Comparison of ENCODE assay signal across 8 cellular contexts in genomic region chr19:15555759-15556633, GRCh38. TPM values are rescaled to one million over a fixed set of nuclear protein-coding genes. Genes with fewer than 3 reads are reported as not detected.
DNase-seq lines count a peak whose midpoint lies in the region; ATAC-seq and TF ChIP-seq lines count a peak whose summit lies in the region.

No MANE protein-coding gene starts in this region.

- no peaks in the 10 kb centered on the region for H3K79me2 ChIP-seq in PC-9 (ENCODE audit: low read depth)

- peaks cover 12% of the 10 kb centered on the region for H3K4me1 ChIP-seq in PC-9 (replicated peaks; ENCODE audit: insufficient read depth)
- H3K4me1 ChIP-seq in muscle layer of duodenum (ENCODE audit: control insufficient read depth in 1 of 2, insufficient read depth in 2 of 2, low read length in 2 of 2): peaks cover 3 to 14% of the 10 kb centered on the region in 2 donors

- H4K20me1 ChIP-seq in PC-9 (ENCODE audit: insufficient read depth): no peaks in the 10 kb centered on the region

- CTCF ChIA-PET in PC-9 (lab: Charles Lee): interaction anchor here (0.6 to 1.0 kb wide), 9 partner anchors 9 to 464 kb away, joined by 3 to 15 read pairs (median 4); partner anchors contain the start of genes AKAP8L and PGLYRP2

- H3K27ac ChIP-seq in PC-9 (no peak overlapping the region), muscle layer of duodenum (ENCODE audit: low read length) (no peak overlapping the region)

- peaks cover 9% of the 10 kb centered on the region; the same call in 1 of the 2 replicates for H3F3A ChIP-seq in PC-9 (ENCODE audit: insufficient read depth, low read depth)

- peak overlapping the region; percentile 89 for H3K4me2 ChIP-seq in PC-9

- in situ Hi-C loops in KBM-7 (cut with MboI; ENCODE audit: low pct_unique_long_range_greater_than_20kb, low sequenced_read_pairs): no loop called here

- no peaks in the 10 kb centered on the region for H3K9me2 ChIP-seq in PC-9 (ENCODE audit: insufficient read depth)

- peak; percentile 61 for ATAC-seq in GM21526 (IDR thresholded peaks at IDR 0.05; ENCODE audit: low FRiP score, unreplicated experiment)
- peak; percentile 95 for ATAC-seq in esophagus mucosa

- DNase-seq in COLO668 (lab: John Stamatoyannopoulos, UW; ENCODE audit: unreplicated experiment) (peak; percentile 61), KBM-7 (peak; percentile 99), PC-9 (peak; percentile 92 to 94), activated T-cell treated with anti-CD3 and anti-CD28 coated beads for 48 hours (ENCODE audit: low read depth) (peak; percentile 98)
- peak; percentile 100 for DNase-seq in stimulated activated CD8-positive, alpha-beta memory T cell treated with anti-CD3 and anti-CD28 coated beads, Interleukin-4, amount 100 ng/mL, for 48 hours

- peak; percentile 78 for TF ChIP-seq CTCF in PC-9 (conservative IDR thresholded peaks at IDR 0.05)

- H2AFZ ChIP-seq in PC-9: peak overlapping the region; percentile 78

- H3K4me3 ChIP-seq in PC-9 (peak overlapping the region; percentile 52; the same call in 1 of the 2 replicates), muscle layer of duodenum (ENCODE audit: low read depth in 1 of 2, low read length in 2 of 2) (peak overlapping the region; percentile 46 to 67)

- BruUV-seq in PC-9 (replicated peaks; lab: Mats Ljungman, UMichigan): no TSS peak

- no peaks in the 10 kb centered on the region for H3K36me3 ChIP-seq in PC-9 (ENCODE audit: low read depth)
- H3K36me3 ChIP-seq in muscle layer of duodenum (ENCODE audit: control insufficient read depth in 1 of 2, insufficient read depth in 2 of 2, low read length in 2 of 2): no peaks in the 10 kb centered on the region

- no peaks in the 10 kb centered on the region for H3K9me3 ChIP-seq in PC-9 (ENCODE audit: insufficient read depth, low read depth)
- H3K9me3 ChIP-seq in muscle layer of duodenum (ENCODE audit: control insufficient read depth in 1 of 2, low read length in 2 of 2): no peaks in the 10 kb centered on the region

- intact Hi-C loops in PC-9 (cut with micrococcal nuclease; ENCODE audit: unreplicated experiment): loop anchor here (1.0 to 5.0 kb wide), 7 partner anchors 77 to 685 kb away; partner anchors contain the start of gene PGLYRP2

- H3K27me3 ChIP-seq in PC-9 (ENCODE audit: insufficient read depth, low read depth) (no peaks in the 10 kb centered on the region), muscle layer of duodenum (ENCODE audit: low read depth, low read length) (peaks cover 11% of the 10 kb centered on the region)

- POLR2A ChIA-PET in PC-9 (lab: Charles Lee; ENCODE audit: unreplicated experiment): interaction anchor here (0.6 to 1.0 kb wide), 3 partner anchors 137 to 356 kb away, joined by 3 to 4 read pairs (median 3); no protein-coding TSS in a partner anchor

RNA-seq across cellular contexts. Expression of gene CYP4F22, which starts 47.7 kb away (rescaled TPM):
- not detected in 2 replicates for total RNA-seq in PC-9 (2021)
- 10.2 TPM for total RNA-seq in esophagus mucosa

RNA-seq across cellular contexts. Expression of gene CYP4F8, which starts 59.0 kb away (rescaled TPM):
- total RNA-seq in PC-9 (2021): not detected in 2 replicates
- not detected for total RNA-seq in esophagus mucosa

Comparison
In these comparisons a context has a peak if more than half of its experiments do, and no peak if none do; other contexts are left out.
1. RNA of gene CYP4F22, which starts 47.7 kb away (total RNA-seq): 10.2 TPM in esophagus mucosa (single experiment); not detected in PC-9; every median in the first group is over 10 times any median in the second.
2. Peak in every context shown above with its lines, with median percentiles within 50 percentile points of each other: DNase-seq.